In genomic region chr16:29995330-29995910, GRCh38 we compare ENCODE assay signal across 1 cellular context.
TF ChIP-seq lines count a peak whose summit lies in the region.

A gene with protein sequence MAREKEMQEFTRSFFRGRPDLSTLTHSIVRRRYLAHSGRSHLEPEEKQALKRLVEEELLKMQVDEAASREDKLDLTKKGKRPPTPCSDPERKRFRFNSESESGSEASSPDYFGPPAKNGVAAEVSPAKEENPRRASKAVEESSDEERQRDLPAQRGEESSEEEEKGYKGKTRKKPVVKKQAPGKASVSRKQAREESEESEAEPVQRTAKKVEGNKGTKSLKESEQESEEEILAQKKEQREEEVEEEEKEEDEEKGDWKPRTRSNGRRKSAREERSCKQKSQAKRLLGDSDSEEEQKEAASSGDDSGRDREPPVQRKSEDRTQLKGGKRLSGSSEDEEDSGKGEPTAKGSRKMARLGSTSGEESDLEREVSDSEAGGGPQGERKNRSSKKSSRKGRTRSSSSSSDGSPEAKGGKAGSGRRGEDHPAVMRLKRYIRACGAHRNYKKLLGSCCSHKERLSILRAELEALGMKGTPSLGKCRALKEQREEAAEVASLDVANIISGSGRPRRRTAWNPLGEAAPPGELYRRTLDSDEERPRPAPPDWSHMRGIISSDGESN (minus strand): TSS chr16:29995617. CDS start chr16:29995605, 12 bp downstream.

TF ChIP-seq in HepG2, 621 proteins besides CTCF, POLR2A, EP300 and RAD21 (continued from another document and continues in another):
- TF ChIP-seq GLMP (CRISPR knock-in tag; IDR thresholded peaks at IDR 0.05; ENCODE audit: borderline replicate concordance) (no peak), MTF2 (CRISPR knock-in tag; IDR thresholded peaks at IDR 0.05; ENCODE audit: borderline replicate concordance) (no peak), ZNF569 (CRISPR knock-in tag; IDR thresholded peaks at IDR 0.05; ENCODE audit: borderline replicate concordance) (no peak; the same call in 1 of the 2 replicates), SYNCRIP (IDR thresholded peaks at IDR 0.05; ENCODE audit: insufficient read depth, low read depth, low read length) (no peak), ZNF616 (CRISPR knock-in tag; IDR thresholded peaks at IDR 0.05; ENCODE audit: low read depth) (0 out of 2 replicates have a peak, but pooled peaks have one; percentile 63), ZNF737 (CRISPR knock-in tag; IDR thresholded peaks at IDR 0.05; ENCODE audit: borderline replicate concordance) (peak; percentile 95; the same call in 1 of the 2 replicates), ZNF788 (CRISPR knock-in tag; IDR thresholded peaks at IDR 0.05; ENCODE audit: borderline replicate concordance) (no peak), FLYWCH1 (CRISPR knock-in tag; IDR thresholded peaks at IDR 0.05) (0 out of 2 replicates have a peak, but pooled peaks have one; percentile 57), LBX2 (CRISPR knock-in tag; IDR thresholded peaks at IDR 0.05; ENCODE audit: borderline replicate concordance) (peak; percentile 62; the same call in 1 of the 2 replicates), RFXANK (CRISPR knock-in tag; IDR thresholded peaks at IDR 0.05) (no peak), SAFB2 (CRISPR knock-in tag; IDR thresholded peaks at IDR 0.05; ENCODE audit: borderline replicate concordance, low read depth) (peak; percentile 80), ZFP36L2 (CRISPR knock-in tag; IDR thresholded peaks at IDR 0.05) (no peak), SIX1 (CRISPR knock-in tag; IDR thresholded peaks at IDR 0.05; ENCODE audit: borderline replicate concordance) (no peak), ZNF652 (CRISPR knock-in tag; IDR thresholded peaks at IDR 0.05; ENCODE audit: borderline replicate concordance, low read depth) (no peak), AHR (CRISPR knock-in tag; IDR thresholded peaks at IDR 0.05) (no peak), ZNF17 (CRISPR knock-in tag; IDR thresholded peaks at IDR 0.05) (peak; percentile 63; the same call in 1 of the 2 replicates), TAF15 (IDR thresholded peaks at IDR 0.05; ENCODE audit: low read depth, low read length, poor library complexity, severe bottlenecking) (peak; percentile 80), SNAI1 (CRISPR knock-in tag; IDR thresholded peaks at IDR 0.05; ENCODE audit: borderline replicate concordance) (0 out of 2 replicates have a peak, but pooled peaks have one; percentile 25), FIP1L1 (IDR thresholded peaks at IDR 0.05; ENCODE audit: borderline replicate concordance, insufficient read depth, low read depth, low read length) (peak; percentile 81; the same call in 1 of the 2 replicates), DR1 (CRISPR knock-in tag; IDR thresholded peaks at IDR 0.05) (no peak), ZNF740 (CRISPR knock-in tag; IDR thresholded peaks at IDR 0.05) (peak; percentile 35; the same call in 1 of the 2 replicates), ZNF644 (CRISPR knock-in tag; IDR thresholded peaks at IDR 0.05; ENCODE audit: low read depth) (no peak), FOXK1 (CRISPR knock-in tag; IDR thresholded peaks at IDR 0.05; ENCODE audit: borderline replicate concordance, low read depth) (no peak), NAIF1 (CRISPR knock-in tag; IDR thresholded peaks at IDR 0.05; ENCODE audit: borderline replicate concordance) (no peak), GLI4 (CRISPR knock-in tag; IDR thresholded peaks at IDR 0.05; ENCODE audit: borderline replicate concordance) (no peak; the same call in 1 of the 2 replicates), ZFP1 (CRISPR knock-in tag; IDR thresholded peaks at IDR 0.05) (no peak), SMC3 (IDR thresholded peaks at IDR 0.05; ENCODE audit: low read length) (no peak), ZKSCAN5 (CRISPR knock-in tag; IDR thresholded peaks at IDR 0.05) (0 out of 2 replicates have a peak, but pooled peaks have one; percentile 46), ZFP36L1 (CRISPR knock-in tag; IDR thresholded peaks at IDR 0.05) (no peak), PLRG1 (conservative IDR thresholded peaks at IDR 0.05) (no peak), ZMAT3 (CRISPR knock-in tag; conservative IDR thresholded peaks at IDR 0.05) (0 out of 2 replicates have a peak, but pooled peaks have one; percentile 1), THAP8 (CRISPR knock-in tag; IDR thresholded peaks at IDR 0.05; ENCODE audit: borderline replicate concordance) (peak; percentile 82; the same call in 1 of the 2 replicates), FOXM1 (CRISPR knock-in tag; IDR thresholded peaks at IDR 0.05) (0 out of 2 replicates have a peak, but pooled peaks have one; percentile 23), MNT (IDR thresholded peaks at IDR 0.05) (peak; percentile 57), ZKSCAN1 (IDR thresholded peaks at IDR 0.05; ENCODE audit: low read length) (no peak), ARHGAP35 (CRISPR knock-in tag; IDR thresholded peaks at IDR 0.05; ENCODE audit: borderline replicate concordance) (peak; percentile 84), BHLHE40 (IDR thresholded peaks at IDR 0.05; ENCODE audit: low read length) (no peak), MXI1 (IDR thresholded peaks at IDR 0.05; ENCODE audit: borderline replicate concordance, low read depth, low read length) (peak; percentile 82; the same call in 2 of the 3 replicates), NR2F1 (CRISPR knock-in tag; IDR thresholded peaks at IDR 0.05) (no peak), ZNF143 (CRISPR knock-in tag; IDR thresholded peaks at IDR 0.05) (no peak), ZNF3 (CRISPR knock-in tag; IDR thresholded peaks at IDR 0.05) (0 out of 2 replicates have a peak, but pooled peaks have one; percentile 58), ZNF274 (CRISPR knock-in tag; IDR thresholded peaks at IDR 0.05) (peak; percentile 67), TFDP2 (CRISPR knock-in tag; IDR thresholded peaks at IDR 0.05) (peak; percentile 97)
- TF ChIP-seq, protein P1, sequence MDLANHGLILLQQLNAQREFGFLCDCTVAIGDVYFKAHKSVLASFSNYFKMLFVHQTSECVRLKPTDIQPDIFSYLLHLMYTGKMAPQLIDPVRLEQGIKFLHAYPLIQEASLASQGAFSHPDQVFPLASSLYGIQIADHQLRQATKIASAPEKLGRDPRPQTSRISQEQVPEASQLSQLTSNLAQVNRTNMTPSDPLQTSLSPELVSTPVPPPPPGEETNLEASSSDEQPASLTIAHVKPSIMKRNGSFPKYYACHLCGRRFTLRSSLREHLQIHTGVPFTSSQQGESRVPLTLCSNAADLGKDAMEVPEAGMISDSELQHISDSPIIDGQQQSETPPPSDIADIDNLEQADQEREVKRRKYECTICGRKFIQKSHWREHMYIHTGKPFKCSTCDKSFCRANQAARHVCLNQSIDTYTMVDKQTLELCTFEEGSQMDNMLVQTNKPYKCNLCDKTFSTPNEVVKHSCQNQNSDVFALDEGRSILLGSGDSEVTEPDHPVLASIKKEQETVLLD (CRISPR knock-in tag; IDR thresholded peaks at IDR 0.05; ENCODE audit: low read depth) = no peak
- TF ChIP-seq, protein P2, sequence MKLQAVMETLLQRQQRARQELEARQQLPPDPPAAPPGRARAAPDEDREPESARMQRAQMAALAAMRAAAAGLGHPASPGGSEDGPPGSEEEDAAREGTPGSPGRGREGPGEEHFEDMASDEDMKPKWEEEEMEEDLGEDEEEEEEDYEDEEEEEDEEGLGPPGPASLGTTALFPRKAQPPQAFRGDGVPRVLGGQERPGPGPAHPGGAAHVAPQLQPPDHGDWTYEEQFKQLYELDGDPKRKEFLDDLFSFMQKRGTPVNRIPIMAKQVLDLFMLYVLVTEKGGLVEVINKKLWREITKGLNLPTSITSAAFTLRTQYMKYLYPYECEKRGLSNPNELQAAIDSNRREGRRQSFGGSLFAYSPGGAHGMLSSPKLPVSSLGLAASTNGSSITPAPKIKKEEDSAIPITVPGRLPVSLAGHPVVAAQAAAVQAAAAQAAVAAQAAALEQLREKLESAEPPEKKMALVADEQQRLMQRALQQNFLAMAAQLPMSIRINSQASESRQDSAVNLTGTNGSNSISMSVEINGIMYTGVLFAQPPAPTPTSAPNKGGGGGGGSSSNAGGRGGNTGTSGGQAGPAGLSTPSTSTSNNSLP (IDR thresholded peaks at IDR 0.05; ENCODE audit: low read depth, low read length) = no peak
- TF ChIP-seq, protein P3, sequence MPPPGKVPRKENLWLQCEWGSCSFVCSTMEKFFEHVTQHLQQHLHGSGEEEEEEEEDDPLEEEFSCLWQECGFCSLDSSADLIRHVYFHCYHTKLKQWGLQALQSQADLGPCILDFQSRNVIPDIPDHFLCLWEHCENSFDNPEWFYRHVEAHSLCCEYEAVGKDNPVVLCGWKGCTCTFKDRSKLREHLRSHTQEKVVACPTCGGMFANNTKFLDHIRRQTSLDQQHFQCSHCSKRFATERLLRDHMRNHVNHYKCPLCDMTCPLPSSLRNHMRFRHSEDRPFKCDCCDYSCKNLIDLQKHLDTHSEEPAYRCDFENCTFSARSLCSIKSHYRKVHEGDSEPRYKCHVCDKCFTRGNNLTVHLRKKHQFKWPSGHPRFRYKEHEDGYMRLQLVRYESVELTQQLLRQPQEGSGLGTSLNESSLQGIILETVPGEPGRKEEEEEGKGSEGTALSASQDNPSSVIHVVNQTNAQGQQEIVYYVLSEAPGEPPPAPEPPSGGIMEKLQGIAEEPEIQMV (CRISPR knock-in tag; IDR thresholded peaks at IDR 0.05; ENCODE audit: low read depth) = peak; percentile 95
- TF ChIP-seq, protein P4, sequence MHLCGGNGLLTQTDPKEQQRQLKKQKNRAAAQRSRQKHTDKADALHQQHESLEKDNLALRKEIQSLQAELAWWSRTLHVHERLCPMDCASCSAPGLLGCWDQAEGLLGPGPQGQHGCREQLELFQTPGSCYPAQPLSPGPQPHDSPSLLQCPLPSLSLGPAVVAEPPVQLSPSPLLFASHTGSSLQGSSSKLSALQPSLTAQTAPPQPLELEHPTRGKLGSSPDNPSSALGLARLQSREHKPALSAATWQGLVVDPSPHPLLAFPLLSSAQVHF (CRISPR knock-in tag; IDR thresholded peaks at IDR 0.05) = peak; percentile 88
- TF ChIP-seq, protein P5, sequence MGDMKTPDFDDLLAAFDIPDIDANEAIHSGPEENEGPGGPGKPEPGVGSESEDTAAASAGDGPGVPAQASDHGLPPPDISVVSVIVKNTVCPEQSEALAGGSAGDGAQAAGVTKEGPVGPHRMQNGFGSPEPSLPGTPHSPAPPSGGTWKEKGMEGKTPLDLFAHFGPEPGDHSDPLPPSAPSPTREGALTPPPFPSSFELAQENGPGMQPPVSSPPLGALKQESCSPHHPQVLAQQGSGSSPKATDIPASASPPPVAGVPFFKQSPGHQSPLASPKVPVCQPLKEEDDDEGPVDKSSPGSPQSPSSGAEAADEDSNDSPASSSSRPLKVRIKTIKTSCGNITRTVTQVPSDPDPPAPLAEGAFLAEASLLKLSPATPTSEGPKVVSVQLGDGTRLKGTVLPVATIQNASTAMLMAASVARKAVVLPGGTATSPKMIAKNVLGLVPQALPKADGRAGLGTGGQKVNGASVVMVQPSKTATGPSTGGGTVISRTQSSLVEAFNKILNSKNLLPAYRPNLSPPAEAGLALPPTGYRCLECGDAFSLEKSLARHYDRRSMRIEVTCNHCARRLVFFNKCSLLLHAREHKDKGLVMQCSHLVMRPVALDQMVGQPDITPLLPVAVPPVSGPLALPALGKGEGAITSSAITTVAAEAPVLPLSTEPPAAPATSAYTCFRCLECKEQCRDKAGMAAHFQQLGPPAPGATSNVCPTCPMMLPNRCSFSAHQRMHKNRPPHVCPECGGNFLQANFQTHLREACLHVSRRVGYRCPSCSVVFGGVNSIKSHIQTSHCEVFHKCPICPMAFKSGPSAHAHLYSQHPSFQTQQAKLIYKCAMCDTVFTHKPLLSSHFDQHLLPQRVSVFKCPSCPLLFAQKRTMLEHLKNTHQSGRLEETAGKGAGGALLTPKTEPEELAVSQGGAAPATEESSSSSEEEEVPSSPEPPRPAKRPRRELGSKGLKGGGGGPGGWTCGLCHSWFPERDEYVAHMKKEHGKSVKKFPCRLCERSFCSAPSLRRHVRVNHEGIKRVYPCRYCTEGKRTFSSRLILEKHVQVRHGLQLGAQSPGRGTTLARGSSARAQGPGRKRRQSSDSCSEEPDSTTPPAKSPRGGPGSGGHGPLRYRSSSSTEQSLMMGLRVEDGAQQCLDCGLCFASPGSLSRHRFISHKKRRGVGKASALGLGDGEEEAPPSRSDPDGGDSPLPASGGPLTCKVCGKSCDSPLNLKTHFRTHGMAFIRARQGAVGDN (CRISPR knock-in tag; IDR thresholded peaks at IDR 0.05) = peak; percentile 99
